Comparison of ENCODE assay signal across 1 cellular context in the genomic region with DNA sequence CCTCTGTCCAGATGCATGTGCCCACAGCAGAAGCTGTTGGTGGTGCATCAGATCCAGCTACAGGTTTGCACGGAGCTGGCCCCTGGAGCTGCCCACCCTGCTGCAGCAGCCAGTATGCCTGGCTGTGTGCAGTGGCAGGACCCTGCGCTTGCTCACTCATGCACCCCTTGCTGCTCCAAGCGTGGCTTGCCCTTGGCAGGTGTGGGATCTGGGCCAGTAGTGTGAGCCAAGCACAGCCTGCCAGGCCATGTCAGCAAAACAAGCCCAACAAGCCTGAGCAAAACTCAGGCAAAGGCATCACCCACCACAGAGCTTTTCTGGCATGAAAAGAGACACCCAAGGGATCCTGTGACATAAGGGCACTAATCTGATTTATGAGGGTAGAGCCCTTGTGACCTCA.
TF ChIP-seq lines count a peak whose summit lies in the region.

No MANE protein-coding gene starts in this region.

TF ChIP-seq in H1, 55 proteins besides CTCF, POLR2A, EP300 and RAD21:
- TF ChIP-seq SIRT6 (IDR thresholded peaks at IDR 0.05; ENCODE audit: low read length) (no peak), KDM4A (IDR thresholded peaks at IDR 0.05; ENCODE audit: low read depth, low read length, severe bottlenecking) (no peak), FOSL1 (IDR thresholded peaks at IDR 0.05; ENCODE audit: insufficient read depth, low read depth, low read length) (no peak), CREB1 (IDR thresholded peaks at IDR 0.05) (no peak)
